In genomic region chr11:43712676-43713075, GRCh38 we compare ENCODE assay signal across 16 cellular contexts. TPM values are rescaled to one million over a fixed set of nuclear protein-coding genes. Genes with fewer than 3 reads are reported as not detected.
DNase-seq lines count a peak whose midpoint lies in the region; ATAC-seq, FAIRE-seq and TF ChIP-seq lines count a peak whose summit lies in the region.
"Had no signal": no experiment of that assay in that cellular context is flagged by ENCODE, and none has a peak within 500 bp of the region (broad histone marks: within the 10 kb centered on the region; RNA-seq: fewer than 3 reads in every experiment).

No MANE protein-coding gene starts in this region.

- DNase-seq in GM12892 (ENCODE audit: insufficient read length) (no peak), PC-3 (peak; percentile 28), fibroblast of mammary gland (ENCODE audit: low read depth) (peak; percentile 24), PC-9 (no peak), GM10266 (ENCODE audit: extremely low spot score) (no peak), NCI-H69 (lab: John Stamatoyannopoulos, UW) (no peak)
- DNase-seq in activated T-helper 2 cell treated with anti-CD3 and anti-CD28 coated beads, Interferon-gamma antibody, Interleukin-2, Interleukin-4, amounts not matched to agents 10 μg/mL and 5 μg/mL and 100 μg/mL, durations not matched to agents 14 hours and 24 hours and 36 hours (ENCODE audit: low spot score), result no peak
- DNase-seq: H9, Karpas-422, NCI-H1417 treated with DMSO at 0.1 percent for 48 hours, NCI-H187 treated with DMSO at 0.1 percent for 48 hours, NCI-H2227 treated with DMSO at 0.1 percent for 48 hours, NCI-H524, T-helper 1 cell had no signal

- CTCF ChIA-PET in PC-3 (lab: Charles Lee), result no interaction called here
- CTCF ChIA-PET in PC-9 (lab: Charles Lee), result no interaction called here

- H3K4me3 Mint-ChIP-seq in activated T-helper 2 cell treated with anti-CD3 and anti-CD28 coated beads, Interferon-gamma antibody, Interleukin-2, Interleukin-4, amounts not matched to agents 10 μg/mL and 5 μg/mL and 100 μg/mL, durations not matched to agents 14 hours and 24 hours and 36 hours (ENCODE audit: low read depth), result no peak overlapping the region
- H3K4me3 Mint-ChIP-seq: B cell, H9, IgD-negative memory B cell had no signal

- no TSS peak for BruUV-seq in PC-3 (replicated peaks; lab: Mats Ljungman, UMichigan)
- no TSS peak for BruUV-seq in PC-9 (replicated peaks; lab: Mats Ljungman, UMichigan)

- 0 out of 2 replicates have a peak overlapping the region, but pooled peaks have one; percentile 7 for H3K4me2 ChIP-seq in PC-3 (ENCODE audit: low read length)
- no peak overlapping the region for H3K4me2 ChIP-seq in PC-9

- peaks cover 2% of the 10 kb centered on the region for H3K4me1 Mint-ChIP-seq in activated T-helper 2 cell treated with anti-CD3 and anti-CD28 coated beads, Interferon-gamma antibody, Interleukin-2, Interleukin-4, amounts not matched to agents 10 μg/mL and 5 μg/mL and 100 μg/mL, durations not matched to agents 14 hours and 24 hours and 36 hours (ENCODE audit: low read depth)

- H3K36me3 ChIP-seq in PC-3 (ENCODE audit: low read depth, low read length) (peaks cover 8% of the 10 kb centered on the region; the same call in 1 of the 2 replicates), PC-9 (ENCODE audit: low read depth) (no peaks in the 10 kb centered on the region)

- H3K27me3 Mint-ChIP-seq in activated T-helper 2 cell treated with anti-CD3 and anti-CD28 coated beads, Interferon-gamma antibody, Interleukin-2, Interleukin-4, amounts not matched to agents 10 μg/mL and 5 μg/mL and 100 μg/mL, durations not matched to agents 14 hours and 24 hours and 36 hours (ENCODE audit: low read depth), result no peaks in the 10 kb centered on the region
- H3K27me3 Mint-ChIP-seq: B cell, IgD-negative memory B cell had no signal

- H3K36me3 Mint-ChIP-seq in activated T-helper 2 cell treated with anti-CD3 and anti-CD28 coated beads, Interferon-gamma antibody, Interleukin-2, Interleukin-4, amounts not matched to agents 10 μg/mL and 5 μg/mL and 100 μg/mL, durations not matched to agents 14 hours and 24 hours and 36 hours (ENCODE audit: low read depth), result peaks cover 47% of the 10 kb centered on the region
- H3K36me3 Mint-ChIP-seq: IgD-negative memory B cell had no signal

- H3K27me3 ChIP-seq in PC-3 (ENCODE audit: low read length), result no peaks in the 10 kb centered on the region
- no peaks in the 10 kb centered on the region for H3K27me3 ChIP-seq in PC-9 (ENCODE audit: insufficient read depth, low read depth)

- ATAC-seq in PC-3, result peak; percentile 91

- H3K79me2 ChIP-seq in PC-3 (ENCODE audit: low read length), result peaks cover 46% of the 10 kb centered on the region
- H3K79me2 ChIP-seq in PC-9 (ENCODE audit: low read depth), result peaks cover 40% of the 10 kb centered on the region

- POLR2A ChIA-PET in PC-3 (lab: Charles Lee; ENCODE audit: unreplicated experiment), result no interaction called here
- POLR2A ChIA-PET in PC-9 (lab: Charles Lee; ENCODE audit: unreplicated experiment), result no interaction called here

- H3K9me3 ChIP-seq in PC-3 (ENCODE audit: low read length) (no peaks in the 10 kb centered on the region), PC-9 (ENCODE audit: insufficient read depth, low read depth) (no peaks in the 10 kb centered on the region)

- H3K4me1 ChIP-seq in PC-3 (ENCODE audit: insufficient read depth, low read length), result peaks cover 4% of the 10 kb centered on the region; the same call in 1 of the 2 replicates
- no peaks in the 10 kb centered on the region for H3K4me1 ChIP-seq in PC-9 (replicated peaks; ENCODE audit: insufficient read depth)

- H4K20me1 ChIP-seq in PC-3 (ENCODE audit: low read length) (0 out of 2 replicates have a peak, but pooled peaks cover 5% of the 10 kb centered on the region), PC-9 (ENCODE audit: insufficient read depth) (peaks cover 16% of the 10 kb centered on the region; the same call in 1 of the 2 replicates)

- H3K9me2 ChIP-seq in PC-3 (replicated peaks; ENCODE audit: low read length), result no peaks in the 10 kb centered on the region
- no peaks in the 10 kb centered on the region for H3K9me2 ChIP-seq in PC-9 (ENCODE audit: insufficient read depth)

- H3K27ac ChIP-seq in PC-3 (ENCODE audit: low read length) (peak overlapping the region; percentile 54), PC-9 (no peak overlapping the region)

- TF ChIP-seq POLR2A in GM12892 (IDR thresholded peaks at IDR 0.05; ENCODE audit: low read depth, low read length), result no peak

- H3K9me3 Mint-ChIP-seq in activated T-helper 2 cell treated with anti-CD3 and anti-CD28 coated beads, Interferon-gamma antibody, Interleukin-2, Interleukin-4, amounts not matched to agents 10 μg/mL and 5 μg/mL and 100 μg/mL, durations not matched to agents 14 hours and 24 hours and 36 hours, result peaks cover 10% of the 10 kb centered on the region

- FAIRE-seq in GM12892 (lab: Jason Lieb, UNC), result peak; percentile 21

- intact Hi-C loops in PC-3 (cut with micrococcal nuclease) (loop anchor here (2.0 kb wide), 1 partner anchor 24 kb away; no protein-coding TSS in a partner anchor), PC-9 (cut with micrococcal nuclease; ENCODE audit: unreplicated experiment) (no loop called here)
- intact Hi-C loops in activated T-helper 2 cell treated with anti-CD3 and anti-CD28 coated beads, Interferon-gamma antibody, Interleukin-2, Interleukin-4, amounts not matched to agents 10 μg/mL and 5 μg/mL and 100 μg/mL, durations not matched to agents 14 hours and 24 hours and 36 hours (cut with micrococcal nuclease), result no loop called here

- no peak overlapping the region for H3K27ac Mint-ChIP-seq in activated T-helper 2 cell treated with anti-CD3 and anti-CD28 coated beads, Interferon-gamma antibody, Interleukin-2, Interleukin-4, amounts not matched to agents 10 μg/mL and 5 μg/mL and 100 μg/mL, durations not matched to agents 14 hours and 24 hours and 36 hours
- H3K27ac Mint-ChIP-seq: B cell, H9, IgD-negative memory B cell had no signal

- H3K9ac ChIP-seq in PC-3 (ENCODE audit: low read length), result no peak overlapping the region

- H2AFZ ChIP-seq in PC-3 (ENCODE audit: low read length), result no peak overlapping the region
- no peak overlapping the region for H2AFZ ChIP-seq in PC-9

- TF ChIP-seq CTCF in PC-3 (conservative IDR thresholded peaks at IDR 0.05; ENCODE audit: low read depth, low read length) (no peak), fibroblast of mammary gland (conservative IDR thresholded peaks at IDR 0.05; ENCODE audit: control insufficient read depth, insufficient read depth, low read depth, low read length) (no peak), PC-9 (conservative IDR thresholded peaks at IDR 0.05) (no peak), GM10266 (IDR thresholded peaks at IDR 0.05; ENCODE audit: control insufficient read depth, insufficient read depth, low read depth, missing control alignments) (no peak)

- no peaks in the 10 kb centered on the region for H3F3A ChIP-seq in PC-3 (ENCODE audit: low read length, unreplicated experiment)
- H3F3A ChIP-seq in PC-9 (ENCODE audit: insufficient read depth, low read depth), result no peaks in the 10 kb centered on the region; the same call in 1 of the 2 replicates

- H3K4me3 ChIP-seq in PC-3 (ENCODE audit: low read length), result no peak overlapping the region
- no peak overlapping the region for H3K4me3 ChIP-seq in fibroblast of mammary gland (ENCODE audit: control insufficient read depth, low read depth, low read length)
- H3K4me3 ChIP-seq in PC-9, result no peak overlapping the region

RNA-seq across cellular contexts. Expression of gene HSD17B12, which starts 32.1 kb away (rescaled TPM):
- polyA plus RNA-seq in GM12892 (2012; ENCODE audit: missing spikeins), result 59.8 TPM
- total RNA-seq in PC-3 (2014; rRNA removed), result 77.6 and 102 TPM in 2 replicates
- total RNA-seq in PC-9 (2021), result 83.3 and 112 TPM in 2 replicates
- total RNA-seq in activated T-helper 2 cell treated with anti-CD3 and anti-CD28 coated beads, Interferon-gamma antibody, Interleukin-2, Interleukin-4, amounts not matched to agents 10 μg/mL and 5 μg/mL and 100 μg/mL, durations not matched to agents 14 hours and 24 hours and 36 hours, result 79.8 and 81.3 TPM in 2 replicates

Comparison
In these comparisons a context has a peak if more than half of its experiments do, and no peak if none do; other contexts are left out.
1. DNase-seq: peak in PC-3 (single experiment) and fibroblast of mammary gland (single experiment); none in GM12892 (single experiment), PC-9 (0 of 2), GM10266 (single experiment), NCI-H69 (single experiment) and activated T-helper 2 cell treated with anti-CD3 and anti-CD28 coated beads, Interferon-gamma antibody, Interleukin-2, Interleukin-4, amounts not matched to agents 10 μg/mL and 5 μg/mL and 100 μg/mL, durations not matched to agents 14 hours and 24 hours and 36 hours (single experiment).